9 cellular contexts compared by ENCODE assay signal in genomic region chr1:16145030-16145987, GRCh38. TPM values are rescaled to one million over a fixed set of nuclear protein-coding genes. Genes with fewer than 3 reads are reported as not detected.
DNase-seq lines count a peak whose midpoint lies in the region; ATAC-seq and TF ChIP-seq lines count a peak whose summit lies in the region.
"Had no signal": no experiment of that assay in that cellular context is flagged by ENCODE, and none has a peak within 500 bp of the region (broad histone marks: within the 10 kb centered on the region; RNA-seq: fewer than 3 reads in every experiment).

No MANE protein-coding gene starts in this region.

- H3K9ac ChIP-seq in SK-N-SH: peak overlapping the region; percentile 91

- WGBS in SK-N-SH (ENCODE audit: low lambda C conversion rate): 9% methylated on average over 8 of the region's 28 CpGs

- CTCF ChIA-PET in SK-N-SH (lab: Yijun Ruan, JAX): interaction anchor here (1.3 to 4.0 kb wide), 2 partner anchors 11 to 26 kb away, joined by 6 to 14 read pairs; partner anchors contain the start of gene EPHA2

- H3K36me3 ChIP-seq in SK-N-SH (replicated peaks in 1 of 2; ENCODE audit: control insufficient read depth in 1 of 2, insufficient read depth in 2 of 2, low read length in 1 of 2) (peaks cover 39 to 43% of the 10 kb centered on the region in 2 experiments), WERI-Rb-1 (no peaks in the 10 kb centered on the region)
- H3K36me3 ChIP-seq: neutrophil had no signal

- H3F3A ChIP-seq in SK-N-SH (replicated peaks; ENCODE audit: insufficient read depth): peaks cover 55% of the 10 kb centered on the region

- no peak for TF ChIP-seq RAD21 in SK-N-SH (IDR thresholded peaks at IDR 0.05; ENCODE audit: low read length)

- H3K27ac ChIP-seq in SK-N-SH (ENCODE audit: low read depth in 2 of 2, low read length in 1 of 2) (peak overlapping the region; percentile 81 to 98), WERI-Rb-1 (no peak overlapping the region)
- H3K27ac ChIP-seq: neutrophil had no signal

- H3K4me2 ChIP-seq in SK-N-SH: peak overlapping the region; percentile 93

- peak overlapping the region; percentile 30 to 60; a peak in 3 of 4 replicates for H3K4me3 ChIP-seq in SK-N-SH (ENCODE audit: low read depth in 2 of 2, low read length in 1 of 2)
- no peak overlapping the region for H3K4me3 ChIP-seq in WERI-Rb-1 (ENCODE audit: low read depth, low read length)

- peaks cover 6% of the 10 kb centered on the region for H4K20me1 ChIP-seq in SK-N-SH (ENCODE audit: insufficient read depth)

- H3K9me3 ChIP-seq in SK-N-SH (no peaks in the 10 kb centered on the region), WERI-Rb-1 (ENCODE audit: severe bottlenecking) (no peaks in the 10 kb centered on the region)
- H3K9me3 ChIP-seq: neutrophil had no signal

- peaks cover 19 to 72% of the 10 kb centered on the region in 2 experiments for H3K4me1 ChIP-seq in SK-N-SH (ENCODE audit: control insufficient read depth in 1 of 2, insufficient read depth in 2 of 2, low read depth in 1 of 2, low read length in 1 of 2)

- no peaks in the 10 kb centered on the region for H3K9me2 ChIP-seq in SK-N-SH

- H2AFZ ChIP-seq in SK-N-SH (ENCODE audit: low read depth): no peak overlapping the region

- peak in 1 of 2 experiments; percentile 59; a peak in 2 of 4 replicates for TF ChIP-seq EP300 in SK-N-SH (IDR thresholded peaks at IDR 0.05; ENCODE audit: borderline replicate concordance in 1 of 2, low read depth in 1 of 2, low read length in 1 of 2)

- DNase-seq in GM04504 (ENCODE audit: low read depth): peak; percentile 83
- no peak for DNase-seq in SK-N-SH
- DNase-seq in glomerular endothelial cell (ENCODE audit: extremely low read depth, low read depth, low spot score): peak; percentile 82
- peak; percentile 94 for DNase-seq in pulmonary artery endothelial cell (ENCODE audit: low read depth, low spot score)
- no peak for DNase-seq in WERI-Rb-1
- DNase-seq in T-helper 2 cell: no peak

- H3K79me2 ChIP-seq in SK-N-SH (ENCODE audit: insufficient read depth): peaks cover 92% of the 10 kb centered on the region

- ATAC-seq in HG02571 (IDR thresholded peaks at IDR 0.05; ENCODE audit: unreplicated experiment): no peak
- ATAC-seq in GM18861 (IDR thresholded peaks at IDR 0.05; ENCODE audit: unreplicated experiment): no peak

- H3K27me3 ChIP-seq in SK-N-SH (ENCODE audit: insufficient read depth) (no peaks in the 10 kb centered on the region), WERI-Rb-1 (ENCODE audit: insufficient read depth, low read depth, severe bottlenecking) (no peaks in the 10 kb centered on the region)

- TF ChIP-seq CTCF in SK-N-SH (IDR thresholded peaks at IDR 0.05): no peak
- TF ChIP-seq CTCF in WERI-Rb-1 (IDR thresholded peaks at IDR 0.05; ENCODE audit: low read depth, low read length): no peak

- POLR2A ChIA-PET in SK-N-SH (lab: Yijun Ruan, JAX): no interaction called here

TF ChIP-seq in SK-N-SH, 30 proteins besides CTCF, POLR2A, EP300 and RAD21:
- peak; percentile 90 for TF ChIP-seq JUND (IDR thresholded peaks at IDR 0.05)
- TF ChIP-seq FOSL2 (IDR thresholded peaks at IDR 0.05; ENCODE audit: borderline replicate concordance, low read depth): peak; percentile 94
- TF ChIP-seq MEF2A (IDR thresholded peaks at IDR 0.05; ENCODE audit: borderline replicate concordance, low read depth): no peak
- TF ChIP-seq REST (IDR thresholded peaks at IDR 0.05; ENCODE audit: low read depth, low read length): 0 out of 2 replicates have a peak, but pooled peaks have one; percentile 34
- no peak for TF ChIP-seq GATA2 (CRISPR knock-in tag; IDR thresholded peaks at IDR 0.05)
- TF ChIP-seq CHD2 (IDR thresholded peaks at IDR 0.05; ENCODE audit: low read length, partially characterized antibody): no peak
- TF ChIP-seq TEAD4 (IDR thresholded peaks at IDR 0.05; ENCODE audit: borderline replicate concordance, insufficient read depth): peak; percentile 68; the same call in 1 of the 2 replicates
- peak; percentile 32 for TF ChIP-seq PBX3 (IDR thresholded peaks at IDR 0.05)
- no peak for TF ChIP-seq YY1 (IDR thresholded peaks at IDR 0.05; ENCODE audit: low read depth)
- TF ChIP-seq NFIC (IDR thresholded peaks at IDR 0.05; ENCODE audit: borderline replicate concordance): peak; percentile 84
- no peak for TF ChIP-seq USF2 (IDR thresholded peaks at IDR 0.05; ENCODE audit: borderline replicate concordance, low read depth, low read length)
- no peak for TF ChIP-seq ELF1 (IDR thresholded peaks at IDR 0.05)
- TF ChIP-seq TCF12 (IDR thresholded peaks at IDR 0.05): peak; percentile 61
- TF ChIP-seq POLR2AphosphoS5 (IDR thresholded peaks at IDR 0.05; ENCODE audit: low read depth, low read length): no peak

RNA-seq across cellular contexts. Expression of gene EPHA2, which starts 10.6 kb away (rescaled TPM):
- polyA plus RNA-seq in SK-N-SH (2012; rRNA removed): 82.2 and 126 TPM in 2 replicates
- 47.2 and 71.1 TPM in 2 replicates for polyA plus RNA-seq in SK-N-SH (2012; cell fraction: cytosol; rRNA removed)
- polyA plus RNA-seq in SK-N-SH (2012; cell fraction: nucleus; rRNA removed): 164 and 170 TPM in 2 replicates
- total RNA-seq in glomerular endothelial cell (155 and 197 TPM in 2 replicates), pulmonary artery endothelial cell (103 and 130 TPM in 2 replicates)

Comparison
In these comparisons a context has a peak if more than half of its experiments do, and no peak if none do; other contexts are left out.
1. DNase-seq: peak in GM04504 (single experiment), glomerular endothelial cell (single experiment) and pulmonary artery endothelial cell (single experiment); none in SK-N-SH (single experiment), WERI-Rb-1 (single experiment) and T-helper 2 cell (0 of 5).